9 cellular contexts compared by ENCODE assay signal in genomic region chr1:6385673-6386191, GRCh38. TPM values are rescaled to one million over a fixed set of nuclear protein-coding genes. Genes with fewer than 3 reads are reported as not detected.
A peak's percentile ranks its signal among the peaks of the same experiment; 100 is the strongest.
DNase-seq lines count a peak whose midpoint lies in the region; ATAC-seq lines count a peak whose summit lies in the region.
"Had no signal": no experiment of that assay in that cellular context is flagged by ENCODE, and none has a peak within 500 bp of the region (broad histone marks: within the 10 kb centered on the region; RNA-seq: fewer than 3 reads in every experiment).

No MANE protein-coding gene starts in this region.

- peak overlapping the region; percentile 94 for H2AK5ac ChIP-seq in mesenchymal stem cell (ENCODE audit: low read length, severe bottlenecking)

- H2BK12ac ChIP-seq in mesenchymal stem cell (ENCODE audit: low read length in 2 of 2): peak overlapping the region in 1 of 2 experiments; percentile 92

- H3K79me1 ChIP-seq in mesenchymal stem cell (replicated peaks; ENCODE audit: low read length, poor library complexity, severe bottlenecking): peaks cover 32% of the 10 kb centered on the region

- H2BK120ac ChIP-seq in mesenchymal stem cell (ENCODE audit: low read depth, low read length): peak overlapping the region; percentile 12

- H3K27me3 ChIP-seq in ectodermal cell (ENCODE audit: control insufficient read depth, insufficient read depth, low read length, poor library complexity, severe bottlenecking) (no peaks in the 10 kb centered on the region), mesenchymal stem cell (ENCODE audit: control insufficient read depth in 1 of 2, insufficient read depth in 1 of 2, low read length in 2 of 2) (no peaks in the 10 kb centered on the region)

- peak overlapping the region; percentile 98 for H4K8ac ChIP-seq in mesenchymal stem cell (ENCODE audit: low read length)

- no peak overlapping the region for H2BK5ac ChIP-seq in mesenchymal stem cell (ENCODE audit: low read depth, low read length, poor library complexity, severe bottlenecking)

- DNase-seq in AG20443 (ENCODE audit: low spot score) (peak; percentile 76), NCI-H2227 treated with DMSO at 0.1 percent for 48 hours (lab: John Stamatoyannopoulos, UW) (peak; percentile 37), mesenchymal stem cell (peak; percentile 77), HUDEP-2 (lab: John Stamatoyannopoulos, UW; ENCODE audit: unreplicated experiment in 76 of 76) (no peak), NCI-H2081 treated with DMSO at 0.1 percent for 48 hours (lab: John Stamatoyannopoulos, UW) (no peak), NK-92 (lab: John Stamatoyannopoulos, UW; ENCODE audit: unreplicated experiment) (no peak)
- DNase-seq: activated CD4-positive, alpha-beta T cell treated with anti-CD3 and anti-CD28 coated beads, Interleukin-2, amount 10 ng/mL, durations not matched to agents 7 days and 5 days had no signal

- H2AFZ ChIP-seq in mesenchymal stem cell (ENCODE audit: low read depth, low read length): peak overlapping the region; percentile 73

- peaks cover 16% of the 10 kb centered on the region for H3K4me1 ChIP-seq in ectodermal cell (ENCODE audit: control insufficient read depth, insufficient read depth, low read length)
- H3K4me1 ChIP-seq in mesenchymal stem cell (ENCODE audit: control insufficient read depth, insufficient read depth, low read depth, low read length): peaks cover 18% of the 10 kb centered on the region

- H3K36me3 ChIP-seq in ectodermal cell (ENCODE audit: control insufficient read depth, insufficient read depth, low read length) (no peaks in the 10 kb centered on the region), mesenchymal stem cell (ENCODE audit: control insufficient read depth in 1 of 2, insufficient read depth in 2 of 2, low read depth in 1 of 2, low read length in 2 of 2) (no peaks in the 10 kb centered on the region)

- peak overlapping the region; percentile 91 to 94 for H3K18ac ChIP-seq in mesenchymal stem cell (ENCODE audit: low read depth in 1 of 2, low read length in 2 of 2)

- H3K4ac ChIP-seq in mesenchymal stem cell (ENCODE audit: low read depth in 1 of 2, low read length in 2 of 2): peak overlapping the region; percentile 93 to 98

- ATAC-seq in GM19455 (IDR thresholded peaks at IDR 0.05; ENCODE audit: unreplicated experiment): no peak

- H4K91ac ChIP-seq in mesenchymal stem cell (ENCODE audit: low read length): peak overlapping the region; percentile 92

- H2BK15ac ChIP-seq in mesenchymal stem cell (ENCODE audit: low read depth, poor library complexity, severe bottlenecking): no peak overlapping the region

- peak overlapping the region in 1 of 2 experiments; percentile 97 for H3K14ac ChIP-seq in mesenchymal stem cell (ENCODE audit: low read length in 2 of 2)

- H3K23ac ChIP-seq in mesenchymal stem cell (ENCODE audit: low read length in 2 of 2): peak overlapping the region in 1 of 2 experiments; percentile 89

- H3K9ac ChIP-seq in mesenchymal stem cell (ENCODE audit: low read length): peak overlapping the region; percentile 32

- peak overlapping the region; percentile 31 for H3K27ac ChIP-seq in ectodermal cell (ENCODE audit: insufficient read depth, low read depth, low read length, poor library complexity, severe bottlenecking)
- peak overlapping the region; percentile 38 for H3K27ac ChIP-seq in mesenchymal stem cell (ENCODE audit: low read length, poor library complexity, severe bottlenecking)

- 32 to 35% methylated on average over 16 of the region's 16 CpGs for WGBS in ectodermal cell, 2 experiments
- 28% methylated on average over 16 of the region's 16 CpGs for WGBS in mesenchymal stem cell

- peak overlapping the region; percentile 31 for H3K4me2 ChIP-seq in mesenchymal stem cell (ENCODE audit: low read length, poor library complexity, severe bottlenecking)

- H3K9me3 ChIP-seq in ectodermal cell (ENCODE audit: control insufficient read depth, low read length): no peaks in the 10 kb centered on the region
- no peaks in the 10 kb centered on the region for H3K9me3 ChIP-seq in mesenchymal stem cell (ENCODE audit: control insufficient read depth, low read length)

- no peak overlapping the region for H3K4me3 ChIP-seq in ectodermal cell (ENCODE audit: insufficient read depth, low read depth, low read length)
- H3K4me3 ChIP-seq in mesenchymal stem cell (ENCODE audit: insufficient read depth in 1 of 2, low read depth in 1 of 2, low read length in 2 of 2): peak overlapping the region; percentile 5 to 33

RNA-seq across cellular contexts. Expression of gene ACOT7, which starts 7.8 kb away (rescaled TPM):
- 89.8 TPM for polyA plus RNA-seq in ectodermal cell (2013, experiment 1 of 4)
- polyA plus RNA-seq in ectodermal cell (2013, experiment 2 of 4): 80.0 TPM
- polyA plus RNA-seq in ectodermal cell (2013, experiment 3 of 4): 73.0 TPM
- polyA plus RNA-seq in ectodermal cell (2013, experiment 4 of 4): 70.4 TPM
- polyA plus RNA-seq in mesenchymal stem cell (2013, experiment 1 of 2): 67.2 TPM
- polyA plus RNA-seq in mesenchymal stem cell (2013, experiment 2 of 2): 69.0 TPM

RNA-seq across cellular contexts. Expression of gene HES2, which starts 34.0 kb away (rescaled TPM):
- polyA plus RNA-seq in ectodermal cell (2013, experiment 1 of 4): 0.09 TPM
- 0.05 TPM for polyA plus RNA-seq in ectodermal cell (2013, experiment 2 of 4)
- polyA plus RNA-seq in ectodermal cell (2013, experiment 3 of 4): 0.11 TPM
- polyA plus RNA-seq in ectodermal cell (2013, experiment 4 of 4): 0.04 TPM
- polyA plus RNA-seq in mesenchymal stem cell (2013, experiment 1 of 2): 0.07 TPM
- 0.05 TPM for polyA plus RNA-seq in mesenchymal stem cell (2013, experiment 2 of 2)

RNA-seq across cellular contexts. Expression of gene ESPN, which starts 38.8 kb away (rescaled TPM):
- 2.0 TPM for polyA plus RNA-seq in ectodermal cell (2013, experiment 1 of 4)
- polyA plus RNA-seq in ectodermal cell (2013, experiment 2 of 4): 3.9 TPM
- polyA plus RNA-seq in ectodermal cell (2013, experiment 3 of 4): 3.5 TPM
- polyA plus RNA-seq in ectodermal cell (2013, experiment 4 of 4): 3.2 TPM
- 0.06 TPM for polyA plus RNA-seq in mesenchymal stem cell (2013, experiment 1 of 2)
- not detected for polyA plus RNA-seq in mesenchymal stem cell (2013, experiment 2 of 2)

Comparison
In these comparisons a context has a peak if more than half of its experiments do, and no peak if none do; other contexts are left out.
1. DNase-seq: peak in AG20443 (single experiment), NCI-H2227 treated with DMSO at 0.1 percent for 48 hours (single experiment) and mesenchymal stem cell (single experiment); none in HUDEP-2 (0 of 76), NCI-H2081 treated with DMSO at 0.1 percent for 48 hours (single experiment) and NK-92 (single experiment).